Comparison of ENCODE assay signal across 8 cellular contexts in genomic region chr16:17377360-17378324, GRCh38.
DNase-seq lines count a peak whose midpoint lies in the region; TF ChIP-seq lines count a peak whose summit lies in the region.

No MANE protein-coding gene starts in this region.

- H3K36me3 Mint-ChIP-seq in osteocyte (ENCODE audit: unreplicated experiment): no peaks in the 10 kb centered on the region

- H2AFZ ChIP-seq in Karpas-422 (ENCODE audit: low read length): no peak overlapping the region

- H3K27me3 ChIP-seq in Karpas-422 (ENCODE audit: low read length) (no peaks in the 10 kb centered on the region), stomach smooth muscle (ENCODE audit: control insufficient read depth in 1 of 2, insufficient read depth in 2 of 2, low read length in 2 of 2) (no peaks in the 10 kb centered on the region)
- no peaks in the 10 kb centered on the region for H3K27me3 ChIP-seq in effector memory CD4-positive, alpha-beta T cell (replicated peaks; ENCODE audit: control insufficient read depth, insufficient read depth, low read length, poor library complexity, severe bottlenecking)

- 0 out of 2 replicates have a peak, but pooled peaks cover 4% of the 10 kb centered on the region for H3K79me2 ChIP-seq in Karpas-422 (ENCODE audit: low read length)

- peaks cover 27% of the 10 kb centered on the region for H3K4me1 ChIP-seq in Karpas-422 (ENCODE audit: low read length)
- peaks cover 54% of the 10 kb centered on the region for H3K4me1 ChIP-seq in stomach smooth muscle (ENCODE audit: control insufficient read depth, insufficient read depth, low read length)
- H3K4me1 ChIP-seq in effector memory CD4-positive, alpha-beta T cell (ENCODE audit: control insufficient read depth, insufficient read depth, low read length, poor library complexity, severe bottlenecking): peaks cover 3% of the 10 kb centered on the region

- no peaks in the 10 kb centered on the region for H3K9me3 Mint-ChIP-seq in osteocyte (ENCODE audit: unreplicated experiment)

- H4K20me1 ChIP-seq in Karpas-422 (ENCODE audit: insufficient read depth, low read depth, low read length): peaks cover 65% of the 10 kb centered on the region

- no peaks in the 10 kb centered on the region for H3K9me3 ChIP-seq in Karpas-422 (ENCODE audit: low read length)
- H3K9me3 ChIP-seq in stomach smooth muscle (ENCODE audit: control insufficient read depth in 2 of 2, low read length in 2 of 2): no peaks in the 10 kb centered on the region
- H3K9me3 ChIP-seq in effector memory CD4-positive, alpha-beta T cell (ENCODE audit: control insufficient read depth, low read length): no peaks in the 10 kb centered on the region

- TF ChIP-seq CTCF in osteocyte (IDR thresholded peaks at IDR 0.05): no peak

- no peaks in the 10 kb centered on the region for H3K27me3 Mint-ChIP-seq in osteocyte (ENCODE audit: unreplicated experiment)

- 0 out of 2 replicates have a peak overlapping the region, but pooled peaks have one; percentile 7 for H3K9ac ChIP-seq in Karpas-422 (ENCODE audit: low read length)
- H3K9ac ChIP-seq in stomach smooth muscle (ENCODE audit: low read length in 2 of 2): no peak overlapping the region

- H3K36me3 ChIP-seq in Karpas-422 (ENCODE audit: insufficient read depth, low read length) (no peaks in the 10 kb centered on the region), stomach smooth muscle (ENCODE audit: control insufficient read depth in 2 of 2, insufficient read depth in 2 of 2, low read length in 2 of 2) (no peaks in the 10 kb centered on the region)
- no peaks in the 10 kb centered on the region for H3K36me3 ChIP-seq in effector memory CD4-positive, alpha-beta T cell (ENCODE audit: control insufficient read depth, insufficient read depth, low read length)

- H3K27ac Mint-ChIP-seq in osteocyte (ENCODE audit: unreplicated experiment): no peak overlapping the region

- H3K4me3 Mint-ChIP-seq in osteocyte (ENCODE audit: unreplicated experiment): no peak overlapping the region

- peaks cover 7% of the 10 kb centered on the region for H3K4me1 Mint-ChIP-seq in osteocyte (ENCODE audit: unreplicated experiment)

- H3K27ac ChIP-seq in Karpas-422 (ENCODE audit: low read length) (no peak overlapping the region), stomach smooth muscle (ENCODE audit: low read length) (peak overlapping the region; percentile 67)
- no peak overlapping the region for H3K27ac ChIP-seq in effector memory CD4-positive, alpha-beta T cell (ENCODE audit: insufficient read depth, low read length, poor library complexity, severe bottlenecking)

- H3K4me3 ChIP-seq in Karpas-422 (ENCODE audit: low read length) (no peak overlapping the region), stomach smooth muscle (ENCODE audit: low read length in 2 of 2) (peak overlapping the region in 1 of 2 donors; percentile 35)
- H3K4me3 ChIP-seq in effector memory CD4-positive, alpha-beta T cell (ENCODE audit: insufficient read depth, low read depth, low read length, poor library complexity, severe bottlenecking): no peak overlapping the region

- H3K9me2 ChIP-seq in Karpas-422 (replicated peaks; ENCODE audit: insufficient read depth, low read length): no peaks in the 10 kb centered on the region

- DNase-seq in NCI-H1105 treated with DMSO at 0.1 percent for 48 hours (lab: John Stamatoyannopoulos, UW) (peak; percentile 32), NCI-H1105 (lab: John Stamatoyannopoulos, UW) (no peak), Karpas-422 (no peak), globus pallidus (ENCODE audit: low spot score) (peak; percentile 67), osteocyte (ENCODE audit: extremely low spot score, unreplicated experiment) (no peak), epidermal melanocyte (ENCODE audit: insufficient read length, low spot score) (no peak)
- DNase-seq in effector memory CD4-positive, alpha-beta T cell: no peak

- H3K4me2 ChIP-seq in Karpas-422 (ENCODE audit: low read depth, low read length, poor library complexity, severe bottlenecking): no peak overlapping the region

Comparison
In these comparisons a context has a peak if more than half of its experiments do, and no peak if none do; other contexts are left out.
1. DNase-seq: peak in NCI-H1105 treated with DMSO at 0.1 percent for 48 hours (single experiment) and globus pallidus (single experiment); none in NCI-H1105 (single experiment), Karpas-422 (single experiment), osteocyte (single experiment), epidermal melanocyte (single experiment) and effector memory CD4-positive, alpha-beta T cell (0 of 3).